In the genomic region with DNA sequence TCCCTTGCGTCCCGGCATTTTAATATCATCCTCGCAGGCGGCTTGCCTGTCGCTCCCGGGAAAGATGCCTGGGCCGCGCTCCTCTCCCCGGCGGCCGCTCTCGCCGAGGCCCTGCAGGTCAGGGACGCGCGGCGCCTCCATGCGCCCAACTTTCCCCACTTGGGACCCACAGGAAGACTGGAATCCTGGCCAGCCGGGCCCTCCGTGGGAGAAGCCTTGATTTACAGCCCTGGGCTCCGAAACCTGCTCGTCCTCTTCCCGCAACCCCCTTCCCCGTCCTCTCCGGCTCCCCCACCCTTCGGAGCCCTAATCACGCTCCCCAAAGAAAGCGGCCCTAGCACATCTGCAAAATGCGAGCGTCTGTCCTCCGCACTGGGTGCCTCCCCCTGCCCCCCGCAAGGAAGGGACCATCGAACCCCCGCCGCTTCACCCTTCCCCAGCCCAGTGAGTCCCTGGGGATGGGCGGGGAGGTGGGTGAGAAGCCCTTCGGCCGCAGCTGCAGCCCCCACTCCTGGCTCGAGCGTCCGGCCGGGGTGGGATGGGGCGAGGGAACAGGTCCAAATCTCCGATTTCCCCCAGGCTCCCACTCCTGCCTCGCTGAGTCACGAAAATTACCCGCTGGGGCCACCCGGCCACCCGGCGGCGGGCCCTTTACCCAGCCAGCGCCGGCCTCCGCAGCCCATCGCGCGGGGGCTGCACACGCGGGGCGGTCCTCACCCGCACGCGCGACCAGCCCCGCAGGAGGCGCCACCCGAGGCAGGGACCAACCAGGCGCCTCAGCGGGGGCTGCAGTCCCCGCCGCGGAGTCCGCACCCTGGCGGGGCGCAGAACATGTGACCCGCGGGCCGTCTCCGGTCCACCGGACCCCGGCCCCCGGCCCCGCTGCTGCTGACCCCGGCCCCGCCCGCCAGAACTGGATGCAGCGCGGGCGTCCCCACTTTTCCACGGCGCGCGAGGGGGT, we compare ENCODE assay signal across 7 cellular contexts. TPM values are rescaled to one million over a fixed set of nuclear protein-coding genes. Genes with fewer than 3 reads are reported as not detected.
DNase-seq lines count a peak whose midpoint lies in the region; ATAC-seq and TF ChIP-seq lines count a peak whose summit lies in the region.

No MANE protein-coding gene starts in this region.

- H3K9me3 ChIP-seq in ascending aorta (no peaks in the 10 kb centered on the region), iPS-20b (ENCODE audit: insufficient read depth, low read depth, low read length) (no peaks in the 10 kb centered on the region; the same call in 1 of the 2 replicates)

- H3K27ac Mint-ChIP-seq in stimulated activated memory B cell treated with anti-CD40 and anti-IgM and Interleukin-4, amounts not matched to agents 10 μg/mL and 1 μg/mL and 100 μg/mL, for 72 hours = no peak overlapping the region

- H3K27ac ChIP-seq in ascending aorta (peak overlapping the region; percentile 74 to 93), iPS-20b (ENCODE audit: low read length) (no peak overlapping the region)

- peak overlapping the region; percentile 34 for H3K4me3 Mint-ChIP-seq in stimulated activated memory B cell treated with anti-CD40 and anti-IgM and Interleukin-4, amounts not matched to agents 10 μg/mL and 1 μg/mL and 100 μg/mL, for 72 hours

- DNase-seq in ascending aorta (ENCODE audit: low spot score in 2 of 2) = peak in 1 of 2 donors; percentile 72
- no peak for DNase-seq in activated CD8-positive, alpha-beta memory T cell treated with anti-CD3 and anti-CD28 coated beads for 24 hours
- no peak for DNase-seq in activated CD4-positive, alpha-beta T cell treated with anti-CD3 and anti-CD28 coated beads, Interleukin-2, amount 50 U/mL, for 1 hour

- H3K36me3 Mint-ChIP-seq in stimulated activated memory B cell treated with anti-CD40 and anti-IgM and Interleukin-4, amounts not matched to agents 10 μg/mL and 1 μg/mL and 100 μg/mL, for 72 hours = no peaks in the 10 kb centered on the region

- no peak for TF ChIP-seq CTCF in ascending aorta (IDR thresholded peaks at IDR 0.05)

- no peaks in the 10 kb centered on the region for H3K27me3 ChIP-seq in ascending aorta
- peaks cover 86% of the 10 kb centered on the region for H3K27me3 ChIP-seq in iPS-20b (ENCODE audit: insufficient read depth, low read length)

- no peak overlapping the region for H3K9ac ChIP-seq in iPS-20b (ENCODE audit: low read depth, low read length)

- intact Hi-C loops in ascending aorta (cut with DNase I) = loop anchor here (2.0 to 10.0 kb wide), 4 partner anchors 33 to 1303 kb away; a partner anchor contains a TSS

- peaks cover 4% of the 10 kb centered on the region for H3K9me3 Mint-ChIP-seq in stimulated activated memory B cell treated with anti-CD40 and anti-IgM and Interleukin-4, amounts not matched to agents 10 μg/mL and 1 μg/mL and 100 μg/mL, for 72 hours

- H3K4me1 Mint-ChIP-seq in stimulated activated memory B cell treated with anti-CD40 and anti-IgM and Interleukin-4, amounts not matched to agents 10 μg/mL and 1 μg/mL and 100 μg/mL, for 72 hours = no peaks in the 10 kb centered on the region

- H3K4me1 ChIP-seq in ascending aorta (peaks cover 0 to 3% of the 10 kb centered on the region in 2 donors), iPS-20b (ENCODE audit: insufficient read depth, low read length) (no peaks in the 10 kb centered on the region)

- ATAC-seq in GM18907 (IDR thresholded peaks at IDR 0.05; ENCODE audit: unreplicated experiment) = peak; percentile 8
- peak; percentile 2 for ATAC-seq in HG02981 (IDR thresholded peaks at IDR 0.05; ENCODE audit: unreplicated experiment)
- ATAC-seq in stimulated activated memory B cell treated with anti-CD40 and anti-IgM and Interleukin-4, amounts not matched to agents 10 μg/mL and 1 μg/mL and 100 μg/mL, for 72 hours = no peak

- peaks cover 71% of the 10 kb centered on the region for H3K27me3 Mint-ChIP-seq in stimulated activated memory B cell treated with anti-CD40 and anti-IgM and Interleukin-4, amounts not matched to agents 10 μg/mL and 1 μg/mL and 100 μg/mL, for 72 hours

- H3K36me3 ChIP-seq in ascending aorta = no peaks in the 10 kb centered on the region
- no peaks in the 10 kb centered on the region for H3K36me3 ChIP-seq in iPS-20b (ENCODE audit: insufficient read depth, low read depth, low read length)

- H3K4me3 ChIP-seq in ascending aorta (peak overlapping the region; percentile 97 to 100), iPS-20b (ENCODE audit: low read length) (peak overlapping the region; percentile 65)

RNA-seq across cellular contexts. Expression of a gene that starts 0.7 kb away (rescaled TPM):
- total RNA-seq in ascending aorta = 5.5 TPM
